In the genomic region with DNA sequence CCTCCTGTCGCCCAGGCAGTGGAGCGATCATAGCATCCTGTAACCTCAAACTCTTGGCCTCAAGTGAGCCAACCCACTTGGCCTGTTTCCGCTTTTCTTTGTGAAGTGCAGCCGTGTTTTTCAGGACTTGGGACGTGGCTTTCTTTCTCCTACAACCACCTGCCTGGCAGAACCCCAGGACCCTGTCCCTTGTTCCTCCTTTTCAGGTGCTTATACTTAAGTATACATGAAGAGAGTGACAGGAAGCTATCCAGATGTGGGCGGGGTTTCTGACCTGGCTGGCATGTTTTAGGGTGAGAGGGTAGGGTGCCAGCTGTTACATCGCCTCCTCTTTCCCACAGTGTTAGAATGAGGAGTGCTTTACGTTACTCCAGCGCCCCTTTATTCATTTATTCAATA, we compare ENCODE assay signal across 9 cellular contexts. TPM values are rescaled to one million over a fixed set of nuclear protein-coding genes. Genes with fewer than 3 reads are reported as not detected.
DNase-seq lines count a peak whose midpoint lies in the region; ATAC-seq and TF ChIP-seq lines count a peak whose summit lies in the region.
"Had no signal": no experiment of that assay in that cellular context is flagged by ENCODE, and none has a peak within 500 bp of the region (broad histone marks: within the 10 kb centered on the region; RNA-seq: fewer than 3 reads in every experiment).

No MANE protein-coding gene starts in this region.

- peaks cover 3 to 48% (median 5%) of the 10 kb centered on the region in 3 donors for H3K36me3 ChIP-seq in Peyer's patch

- H3K27ac ChIP-seq in Peyer's patch = peak overlapping the region in 3 of 4 donors; percentile 92 to 99 (median 95)

- H3K4me3 ChIP-seq in GM12865 (ENCODE audit: low read depth, low read length) (peak overlapping the region; percentile 77), Peyer's patch (peak overlapping the region; percentile 66 to 94 (median 72)), fibroblast of pulmonary artery (replicated peaks; ENCODE audit: low read depth, low read length) (peak overlapping the region; percentile 87)

- TF ChIP-seq POLR2A in Peyer's patch (IDR thresholded peaks at IDR 0.05) = no peak

- no peak for TF ChIP-seq CTCF in GM12865 (IDR thresholded peaks at IDR 0.05; ENCODE audit: insufficient read depth, low read depth, low read length, missing control alignments)
- TF ChIP-seq CTCF in Peyer's patch (IDR thresholded peaks at IDR 0.05) = no peak
- no peak for TF ChIP-seq CTCF in fibroblast of pulmonary artery (IDR thresholded peaks at IDR 0.05; ENCODE audit: low read length, missing control alignments)

- no peaks in the 10 kb centered on the region for H3K27me3 ChIP-seq in Peyer's patch

- peaks cover 0 to 80% (median 26%) of the 10 kb centered on the region in 4 donors for H3K9me3 ChIP-seq in Peyer's patch

- peaks cover 0 to 4% (median 3%) of the 10 kb centered on the region in 4 donors for H3K4me1 ChIP-seq in Peyer's patch

- no peak for ATAC-seq in HG02642 (IDR thresholded peaks at IDR 0.05; ENCODE audit: poor library complexity, unreplicated experiment)

- peak; percentile 19 for DNase-seq in GM12865 (ENCODE audit: low read depth)
- no peak for DNase-seq in Peyer's patch
- no peak for DNase-seq in fibroblast of pulmonary artery (ENCODE audit: low read depth)
- DNase-seq in retina = peak; percentile 18
- no peak for DNase-seq in DMS153 treated with DMSO at 0.1 percent for 48 hours (lab: John Stamatoyannopoulos, UW; ENCODE audit: unreplicated experiment)
- DNase-seq in NCI-H526 (lab: John Stamatoyannopoulos, UW) = no peak
- no peak for DNase-seq in stimulated activated CD4-positive, alpha-beta T cell treated with anti-CD3 and anti-CD28 coated beads, Interleukin-4, amount 100 ng/mL, for 1 hour
- DNase-seq: NCI-H2227 treated with DMSO at 0.1 percent for 48 hours had no signal

RNA-seq across cellular contexts. Expression of gene ZNF140, which starts 0.7 kb away (rescaled TPM):
- 10 to 100 TPM; 13.0 to 22.3 (median 15.6) TPM for total RNA-seq in Peyer's patch

RNA-seq across cellular contexts. Expression of gene ZNF84, which starts 44.1 kb away (rescaled TPM):
- 10 to 100 TPM; 14.5 to 39.6 (median 27.9) TPM for total RNA-seq in Peyer's patch

RNA-seq across cellular contexts. Expression of gene ZNF891, which starts 48.7 kb away (rescaled TPM):
- 1 to 10 TPM; 2.3 to 5.0 (median 3.5) TPM for total RNA-seq in Peyer's patch

RNA-seq across cellular contexts. Expression of gene ZNF10, which starts 49.0 kb away (rescaled TPM):
- total RNA-seq in Peyer's patch = 10 to 100 TPM in 2 of 4 donors, 1 to 10 TPM in 2; 5.8 to 28.1 (median 11.0) TPM

Comparison
In these comparisons a context has a peak if more than half of its experiments do, and no peak if none do; other contexts are left out.
1. DNase-seq: peak in GM12865 (single experiment) and retina (single experiment); none in Peyer's patch (0 of 3), fibroblast of pulmonary artery (single experiment), DMS153 treated with DMSO at 0.1 percent for 48 hours (single experiment), NCI-H526 (0 of 2) and stimulated activated CD4-positive, alpha-beta T cell treated with anti-CD3 and anti-CD28 coated beads, Interleukin-4, amount 100 ng/mL, for 1 hour (single experiment).
2. Peak in every context shown above with its lines, with median percentiles within 50 percentile points of each other: H3K4me3 ChIP-seq.